ENCODE assay signal across 28 cellular contexts in genomic region chr15:76795217-76795616, GRCh38.
"Had no signal": no experiment of that assay in that cellular context is flagged by ENCODE, and none has a peak within 500 bp of the region (broad histone marks: within the 10 kb centered on the region; RNA-seq: fewer than 3 reads in every experiment).

No MANE protein-coding gene starts in this region.

- H3K9me3 Mint-ChIP-seq: activated T-helper 17 cell treated with anti-CD3 and anti-CD28 coated beads, Interleukin-2, amount 50 U/mL, for 72 hours; central memory CD8-positive, alpha-beta T cell; dendritic cell treated with granulocyte-macrophage colony-stimulating factor and Interleukin-4, amounts not matched to agents 40 ng/mL and 50 ng/mL, for 4 days had no signal

- H3K27me3 Mint-ChIP-seq: activated CD8-positive, alpha-beta T cell treated with anti-CD3 and anti-CD28 coated beads for 36 hours; activated naive CD8-positive, alpha-beta T cell treated with anti-CD3 and anti-CD28 coated beads for 36 hours; activated T-helper 17 cell treated with anti-CD3 and anti-CD28 coated beads, Interleukin-2, amount 50 U/mL, for 72 hours; central memory CD8-positive, alpha-beta T cell; dendritic cell treated with granulocyte-macrophage colony-stimulating factor and Interleukin-4, amounts not matched to agents 40 ng/mL and 50 ng/mL, for 4 days had no signal

- DNase-seq: activated CD4-positive, alpha-beta T cell treated with anti-CD3 and anti-CD28 coated beads for 1 hour; activated CD4-positive, alpha-beta T cell treated with anti-CD3 and anti-CD28 coated beads for 48 hours; activated CD4-positive, CD25-positive, alpha-beta regulatory T cell; activated CD8-positive, alpha-beta T cell treated with anti-CD3 and anti-CD28 coated beads for 36 hours; activated effector memory CD4-positive, alpha-beta T cell treated with anti-CD3 and anti-CD28 coated beads, Interleukin-2, amount 50 U/mL, for 16 hours; activated naive CD4-positive, alpha-beta T cell; activated naive CD4-positive, alpha-beta T cell treated with anti-CD3 and anti-CD28 coated beads, Interleukin-2, amount 50 U/mL, for 16 hours; activated naive CD8-positive, alpha-beta T cell treated with anti-CD3 and anti-CD28 coated beads for 36 hours; activated T-cell treated with anti-CD3 and anti-CD28 coated beads, Interleukin-2, amount 50 U/mL, for 1 hour; activated T-cell treated with anti-CD3 and anti-CD28 coated beads, Interleukin-2, amount 50 U/mL, for 72 hours; amniotic stem cell; brain microvascular endothelial cell; colonic mucosa; MM.1S; MV-4-11; NCI-H1092; NCI-H187 treated with DMSO at 0.1 percent for 48 hours; NCI-H2081; NCI-H2171; NCI-H524; PC-9; Right ventricle myocardium superior; SW 1271; T1000; WERI-Rb-1 had no signal

- H3K4me1 ChIP-seq: colonic mucosa had no signal

- H3K27ac Mint-ChIP-seq: activated CD8-positive, alpha-beta T cell treated with anti-CD3 and anti-CD28 coated beads for 36 hours; activated naive CD8-positive, alpha-beta T cell treated with anti-CD3 and anti-CD28 coated beads for 36 hours; activated T-cell treated with anti-CD3 and anti-CD28 coated beads, Interleukin-2, amount 50 U/mL, for 72 hours; activated T-helper 17 cell treated with anti-CD3 and anti-CD28 coated beads, Interleukin-2, amount 50 U/mL, for 72 hours; dendritic cell treated with granulocyte-macrophage colony-stimulating factor and Interleukin-4, amounts not matched to agents 40 ng/mL and 50 ng/mL, for 4 days had no signal

- H3K4me3 ChIP-seq: colonic mucosa, PC-9 had no signal

- H3K4me1 Mint-ChIP-seq: activated naive CD8-positive, alpha-beta T cell treated with anti-CD3 and anti-CD28 coated beads for 36 hours; activated T-helper 17 cell treated with anti-CD3 and anti-CD28 coated beads, Interleukin-2, amount 50 U/mL, for 72 hours; central memory CD8-positive, alpha-beta T cell had no signal

- ATAC-seq: activated CD8-positive, alpha-beta T cell treated with anti-CD3 and anti-CD28 coated beads for 36 hours; activated T-cell treated with anti-CD3 and anti-CD28 coated beads, Interleukin-2, amount 50 U/mL, for 72 hours; activated T-helper 17 cell treated with anti-CD3 and anti-CD28 coated beads, Interleukin-2, amount 50 U/mL, for 72 hours had no signal

- H3K9me3 ChIP-seq: colonic mucosa had no signal

- H3K4me3 Mint-ChIP-seq: activated CD8-positive, alpha-beta T cell treated with anti-CD3 and anti-CD28 coated beads for 36 hours; activated naive CD8-positive, alpha-beta T cell treated with anti-CD3 and anti-CD28 coated beads for 36 hours; activated T-cell treated with anti-CD3 and anti-CD28 coated beads, Interleukin-2, amount 50 U/mL, for 72 hours; activated T-helper 17 cell treated with anti-CD3 and anti-CD28 coated beads, Interleukin-2, amount 50 U/mL, for 72 hours; central memory CD8-positive, alpha-beta T cell; dendritic cell treated with granulocyte-macrophage colony-stimulating factor and Interleukin-4, amounts not matched to agents 40 ng/mL and 50 ng/mL, for 4 days had no signal

- H3K36me3 ChIP-seq: brain microvascular endothelial cell, colonic mucosa had no signal
